Comparison of ENCODE assay signal across 1 cellular context in the genomic region with DNA sequence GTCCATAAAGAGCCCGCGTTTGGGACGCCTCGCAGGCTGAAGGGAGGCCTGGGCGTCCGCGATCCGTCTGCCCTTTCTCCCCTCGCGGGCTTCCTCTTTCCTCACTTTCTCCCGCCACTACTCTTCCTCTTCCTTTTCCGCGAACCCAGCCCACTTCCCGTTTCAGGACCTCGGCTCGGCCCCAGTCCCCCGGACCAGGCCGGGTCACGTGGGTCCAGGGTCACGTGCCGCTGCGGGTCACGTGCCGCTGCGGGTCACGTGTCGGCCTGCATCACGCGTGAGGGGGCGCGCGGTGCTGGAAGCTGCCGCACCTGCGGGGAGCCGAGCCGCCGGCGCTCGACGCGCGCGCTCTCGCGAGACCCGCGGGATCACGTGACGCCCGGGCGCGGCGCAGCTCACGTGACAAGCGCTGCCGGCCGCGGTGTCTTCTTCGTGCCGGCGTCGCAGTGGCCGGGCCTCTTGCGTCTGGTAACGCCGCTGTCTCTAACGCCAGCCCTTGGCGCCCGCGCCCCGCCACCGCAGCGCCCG.
TF ChIP-seq lines count a peak whose summit lies in the region.

A gene with protein sequence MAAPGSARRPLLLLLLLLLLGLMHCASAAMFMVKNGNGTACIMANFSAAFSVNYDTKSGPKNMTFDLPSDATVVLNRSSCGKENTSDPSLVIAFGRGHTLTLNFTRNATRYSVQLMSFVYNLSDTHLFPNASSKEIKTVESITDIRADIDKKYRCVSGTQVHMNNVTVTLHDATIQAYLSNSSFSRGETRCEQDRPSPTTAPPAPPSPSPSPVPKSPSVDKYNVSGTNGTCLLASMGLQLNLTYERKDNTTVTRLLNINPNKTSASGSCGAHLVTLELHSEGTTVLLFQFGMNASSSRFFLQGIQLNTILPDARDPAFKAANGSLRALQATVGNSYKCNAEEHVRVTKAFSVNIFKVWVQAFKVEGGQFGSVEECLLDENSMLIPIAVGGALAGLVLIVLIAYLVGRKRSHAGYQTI (plus strand): TSS at position 398 of the 528 bp plus-strand sequence. CDS start 196 bp downstream, outside the sequence.

TF ChIP-seq in WTC11, 78 proteins besides CTCF, POLR2A, EP300 and RAD21 (continued from another document and continues in another):
- TF ChIP-seq, protein P1, sequence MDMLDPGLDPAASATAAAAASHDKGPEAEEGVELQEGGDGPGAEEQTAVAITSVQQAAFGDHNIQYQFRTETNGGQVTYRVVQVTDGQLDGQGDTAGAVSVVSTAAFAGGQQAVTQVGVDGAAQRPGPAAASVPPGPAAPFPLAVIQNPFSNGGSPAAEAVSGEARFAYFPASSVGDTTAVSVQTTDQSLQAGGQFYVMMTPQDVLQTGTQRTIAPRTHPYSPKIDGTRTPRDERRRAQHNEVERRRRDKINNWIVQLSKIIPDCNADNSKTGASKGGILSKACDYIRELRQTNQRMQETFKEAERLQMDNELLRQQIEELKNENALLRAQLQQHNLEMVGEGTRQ (CRISPR knock-in tag; IDR thresholded peaks at IDR 0.05): peak; percentile 100
- TF ChIP-seq ELF4 (CRISPR knock-in tag; IDR thresholded peaks at IDR 0.05; ENCODE audit: low read depth) (peak; percentile 91), KAT7 (CRISPR knock-in tag; IDR thresholded peaks at IDR 0.05; ENCODE audit: borderline replicate concordance) (peak; percentile 93), MXD4 (CRISPR knock-in tag; IDR thresholded peaks at IDR 0.05; ENCODE audit: borderline replicate concordance) (no peak), TP53 (CRISPR knock-in tag; IDR thresholded peaks at IDR 0.05) (peak; percentile 98), ZNF317 (CRISPR knock-in tag; IDR thresholded peaks at IDR 0.05; ENCODE audit: borderline replicate concordance, low read depth) (peak; percentile 84), FOXK1 (CRISPR knock-in tag; IDR thresholded peaks at IDR 0.05) (peak; percentile 99), FOXP1 (CRISPR knock-in tag; IDR thresholded peaks at IDR 0.05; ENCODE audit: borderline replicate concordance) (peak; percentile 100), MYBL2 (CRISPR knock-in tag; IDR thresholded peaks at IDR 0.05) (peak; percentile 98), ESRRA (CRISPR knock-in tag; IDR thresholded peaks at IDR 0.05; ENCODE audit: borderline replicate concordance) (peak; percentile 99), RELA (CRISPR knock-in tag; IDR thresholded peaks at IDR 0.05; ENCODE audit: borderline replicate concordance) (peak; percentile 98), CREB1 (CRISPR knock-in tag; IDR thresholded peaks at IDR 0.05) (peak; percentile 91), SP1 (CRISPR knock-in tag; conservative IDR thresholded peaks at IDR 0.05) (peak; percentile 98), HMGA2 (CRISPR knock-in tag; IDR thresholded peaks at IDR 0.05) (no peak), TEAD1 (CRISPR knock-in tag; IDR thresholded peaks at IDR 0.05) (peak; percentile 99), ZNF423 (CRISPR knock-in tag; IDR thresholded peaks at IDR 0.05) (no peak), SOX15 (CRISPR knock-in tag; IDR thresholded peaks at IDR 0.05) (no peak), ZNF232 (CRISPR knock-in tag; IDR thresholded peaks at IDR 0.05) (peak; percentile 96), JUN (CRISPR knock-in tag; IDR thresholded peaks at IDR 0.05) (peak; percentile 95), EMX1 (CRISPR knock-in tag; IDR thresholded peaks at IDR 0.05) (0 out of 2 replicates have a peak, but pooled peaks have one; percentile 49), NFYB (CRISPR knock-in tag; conservative IDR thresholded peaks at IDR 0.05; ENCODE audit: low read depth) (peak; percentile 60), CBFB (CRISPR knock-in tag; IDR thresholded peaks at IDR 0.05; ENCODE audit: low read depth) (peak; percentile 99), ZNF121 (CRISPR knock-in tag; IDR thresholded peaks at IDR 0.05) (peak; percentile 83; the same call in 1 of the 2 replicates), RORB (CRISPR knock-in tag; IDR thresholded peaks at IDR 0.05) (no peak)
- TF ChIP-seq, protein P2, sequence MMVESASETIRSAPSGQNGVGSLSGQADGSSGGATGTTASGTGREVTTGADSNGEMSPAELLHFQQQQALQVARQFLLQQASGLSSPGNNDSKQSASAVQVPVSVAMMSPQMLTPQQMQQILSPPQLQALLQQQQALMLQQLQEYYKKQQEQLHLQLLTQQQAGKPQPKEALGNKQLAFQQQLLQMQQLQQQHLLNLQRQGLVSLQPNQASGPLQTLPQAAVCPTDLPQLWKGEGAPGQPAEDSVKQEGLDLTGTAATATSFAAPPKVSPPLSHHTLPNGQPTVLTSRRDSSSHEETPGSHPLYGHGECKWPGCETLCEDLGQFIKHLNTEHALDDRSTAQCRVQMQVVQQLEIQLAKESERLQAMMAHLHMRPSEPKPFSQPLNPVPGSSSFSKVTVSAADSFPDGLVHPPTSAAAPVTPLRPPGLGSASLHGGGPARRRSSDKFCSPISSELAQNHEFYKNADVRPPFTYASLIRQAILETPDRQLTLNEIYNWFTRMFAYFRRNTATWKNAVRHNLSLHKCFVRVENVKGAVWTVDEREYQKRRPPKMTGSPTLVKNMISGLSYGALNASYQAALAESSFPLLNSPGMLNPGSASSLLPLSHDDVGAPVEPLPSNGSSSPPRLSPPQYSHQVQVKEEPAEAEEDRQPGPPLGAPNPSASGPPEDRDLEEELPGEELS (CRISPR knock-in tag; IDR thresholded peaks at IDR 0.05): peak; percentile 99
- TF ChIP-seq, protein P3, sequence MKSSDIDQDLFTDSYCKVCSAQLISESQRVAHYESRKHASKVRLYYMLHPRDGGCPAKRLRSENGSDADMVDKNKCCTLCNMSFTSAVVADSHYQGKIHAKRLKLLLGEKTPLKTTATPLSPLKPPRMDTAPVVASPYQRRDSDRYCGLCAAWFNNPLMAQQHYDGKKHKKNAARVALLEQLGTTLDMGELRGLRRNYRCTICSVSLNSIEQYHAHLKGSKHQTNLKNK (CRISPR knock-in tag; IDR thresholded peaks at IDR 0.05): no peak
- TF ChIP-seq, protein P4, sequence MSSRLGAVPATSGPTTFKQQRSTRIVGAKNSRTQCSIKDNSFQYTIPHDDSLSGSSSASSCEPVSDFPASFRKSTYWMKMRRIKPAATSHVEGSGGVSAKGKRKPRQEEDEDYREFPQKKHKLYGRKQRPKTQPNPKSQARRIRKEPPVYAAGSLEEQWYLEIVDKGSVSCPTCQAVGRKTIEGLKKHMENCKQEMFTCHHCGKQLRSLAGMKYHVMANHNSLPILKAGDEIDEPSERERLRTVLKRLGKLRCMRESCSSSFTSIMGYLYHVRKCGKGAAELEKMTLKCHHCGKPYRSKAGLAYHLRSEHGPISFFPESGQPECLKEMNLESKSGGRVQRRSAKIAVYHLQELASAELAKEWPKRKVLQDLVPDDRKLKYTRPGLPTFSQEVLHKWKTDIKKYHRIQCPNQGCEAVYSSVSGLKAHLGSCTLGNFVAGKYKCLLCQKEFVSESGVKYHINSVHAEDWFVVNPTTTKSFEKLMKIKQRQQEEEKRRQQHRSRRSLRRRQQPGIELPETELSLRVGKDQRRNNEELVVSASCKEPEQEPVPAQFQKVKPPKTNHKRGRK (CRISPR knock-in tag; IDR thresholded peaks at IDR 0.05; ENCODE audit: borderline replicate concordance): peak; percentile 100
- TF ChIP-seq, protein P5, sequence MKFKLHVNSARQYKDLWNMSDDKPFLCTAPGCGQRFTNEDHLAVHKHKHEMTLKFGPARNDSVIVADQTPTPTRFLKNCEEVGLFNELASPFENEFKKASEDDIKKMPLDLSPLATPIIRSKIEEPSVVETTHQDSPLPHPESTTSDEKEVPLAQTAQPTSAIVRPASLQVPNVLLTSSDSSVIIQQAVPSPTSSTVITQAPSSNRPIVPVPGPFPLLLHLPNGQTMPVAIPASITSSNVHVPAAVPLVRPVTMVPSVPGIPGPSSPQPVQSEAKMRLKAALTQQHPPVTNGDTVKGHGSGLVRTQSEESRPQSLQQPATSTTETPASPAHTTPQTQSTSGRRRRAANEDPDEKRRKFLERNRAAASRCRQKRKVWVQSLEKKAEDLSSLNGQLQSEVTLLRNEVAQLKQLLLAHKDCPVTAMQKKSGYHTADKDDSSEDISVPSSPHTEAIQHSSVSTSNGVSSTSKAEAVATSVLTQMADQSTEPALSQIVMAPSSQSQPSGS (CRISPR knock-in tag; IDR thresholded peaks at IDR 0.05; ENCODE audit: borderline replicate concordance, low read depth): peak; percentile 95
- TF ChIP-seq, protein P6, sequence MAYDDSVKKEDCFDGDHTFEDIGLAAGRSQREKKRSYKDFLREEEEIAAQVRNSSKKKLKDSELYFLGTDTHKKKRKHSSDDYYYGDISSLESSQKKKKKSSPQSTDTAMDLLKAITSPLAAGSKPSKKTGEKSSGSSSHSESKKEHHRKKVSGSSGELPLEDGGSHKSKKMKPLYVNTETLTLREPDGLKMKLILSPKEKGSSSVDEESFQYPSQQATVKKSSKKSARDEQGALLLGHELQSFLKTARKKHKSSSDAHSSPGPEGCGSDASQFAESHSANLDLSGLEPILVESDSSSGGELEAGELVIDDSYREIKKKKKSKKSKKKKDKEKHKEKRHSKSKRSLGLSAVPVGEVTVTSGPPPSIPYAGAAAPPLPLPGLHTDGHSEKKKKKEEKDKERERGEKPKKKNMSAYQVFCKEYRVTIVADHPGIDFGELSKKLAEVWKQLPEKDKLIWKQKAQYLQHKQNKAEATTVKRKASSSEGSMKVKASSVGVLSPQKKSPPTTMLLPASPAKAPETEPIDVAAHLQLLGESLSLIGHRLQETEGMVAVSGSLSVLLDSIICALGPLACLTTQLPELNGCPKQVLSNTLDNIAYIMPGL (CRISPR knock-in tag; IDR thresholded peaks at IDR 0.05): peak; percentile 88
- TF ChIP-seq, protein P7, sequence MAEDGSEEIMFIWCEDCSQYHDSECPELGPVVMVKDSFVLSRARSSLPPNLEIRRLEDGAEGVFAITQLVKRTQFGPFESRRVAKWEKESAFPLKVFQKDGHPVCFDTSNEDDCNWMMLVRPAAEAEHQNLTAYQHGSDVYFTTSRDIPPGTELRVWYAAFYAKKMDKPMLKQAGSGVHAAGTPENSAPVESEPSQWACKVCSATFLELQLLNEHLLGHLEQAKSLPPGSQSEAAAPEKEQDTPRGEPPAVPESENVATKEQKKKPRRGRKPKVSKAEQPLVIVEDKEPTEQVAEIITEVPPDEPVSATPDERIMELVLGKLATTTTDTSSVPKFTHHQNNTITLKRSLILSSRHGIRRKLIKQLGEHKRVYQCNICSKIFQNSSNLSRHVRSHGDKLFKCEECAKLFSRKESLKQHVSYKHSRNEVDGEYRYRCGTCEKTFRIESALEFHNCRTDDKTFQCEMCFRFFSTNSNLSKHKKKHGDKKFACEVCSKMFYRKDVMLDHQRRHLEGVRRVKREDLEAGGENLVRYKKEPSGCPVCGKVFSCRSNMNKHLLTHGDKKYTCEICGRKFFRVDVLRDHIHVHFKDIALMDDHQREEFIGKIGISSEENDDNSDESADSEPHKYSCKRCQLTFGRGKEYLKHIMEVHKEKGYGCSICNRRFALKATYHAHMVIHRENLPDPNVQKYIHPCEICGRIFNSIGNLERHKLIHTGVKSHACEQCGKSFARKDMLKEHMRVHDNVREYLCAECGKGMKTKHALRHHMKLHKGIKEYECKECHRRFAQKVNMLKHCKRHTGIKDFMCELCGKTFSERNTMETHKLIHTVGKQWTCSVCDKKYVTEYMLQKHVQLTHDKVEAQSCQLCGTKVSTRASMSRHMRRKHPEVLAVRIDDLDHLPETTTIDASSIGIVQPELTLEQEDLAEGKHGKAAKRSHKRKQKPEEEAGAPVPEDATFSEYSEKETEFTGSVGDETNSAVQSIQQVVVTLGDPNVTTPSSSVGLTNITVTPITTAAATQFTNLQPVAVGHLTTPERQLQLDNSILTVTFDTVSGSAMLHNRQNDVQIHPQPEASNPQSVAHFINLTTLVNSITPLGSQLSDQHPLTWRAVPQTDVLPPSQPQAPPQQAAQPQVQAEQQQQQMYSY (CRISPR knock-in tag; IDR thresholded peaks at IDR 0.05): peak; percentile 80
- TF ChIP-seq, protein P8, sequence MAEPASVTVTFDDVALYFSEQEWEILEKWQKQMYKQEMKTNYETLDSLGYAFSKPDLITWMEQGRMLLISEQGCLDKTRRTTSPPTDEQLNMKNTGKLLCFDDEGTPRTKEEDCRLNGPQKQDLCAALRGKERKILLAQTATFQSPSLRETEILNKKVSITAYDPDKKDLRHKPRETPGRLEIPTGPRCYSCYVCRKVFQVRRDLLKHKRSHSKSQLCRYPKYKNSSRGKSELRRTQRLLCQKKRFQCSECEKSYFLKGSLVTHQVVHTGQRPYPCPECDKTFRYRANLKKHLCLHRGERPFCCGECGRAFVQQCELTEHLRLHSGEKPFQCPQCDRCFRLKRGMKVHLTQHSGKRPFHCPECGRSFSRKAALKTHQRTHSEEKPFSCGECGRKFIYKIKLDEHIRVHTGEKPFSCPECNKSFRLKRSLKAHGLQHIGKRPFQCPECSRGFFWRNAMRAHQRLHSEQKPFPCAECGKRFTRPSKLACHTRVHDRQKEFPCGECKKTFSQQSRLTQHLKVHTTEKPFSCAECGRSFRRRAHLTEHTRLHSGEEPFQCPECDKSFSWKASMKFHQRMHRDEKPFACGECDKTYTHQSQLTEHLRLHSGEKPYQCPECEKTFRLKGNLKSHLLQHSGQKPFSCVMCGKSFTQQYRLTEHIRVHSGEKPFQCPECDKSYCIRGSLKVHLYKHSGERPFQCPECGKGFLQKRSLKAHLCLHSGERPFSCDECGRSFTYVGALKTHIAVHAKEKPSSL (CRISPR knock-in tag; conservative IDR thresholded peaks at IDR 0.05): no peak
- TF ChIP-seq, protein P9, sequence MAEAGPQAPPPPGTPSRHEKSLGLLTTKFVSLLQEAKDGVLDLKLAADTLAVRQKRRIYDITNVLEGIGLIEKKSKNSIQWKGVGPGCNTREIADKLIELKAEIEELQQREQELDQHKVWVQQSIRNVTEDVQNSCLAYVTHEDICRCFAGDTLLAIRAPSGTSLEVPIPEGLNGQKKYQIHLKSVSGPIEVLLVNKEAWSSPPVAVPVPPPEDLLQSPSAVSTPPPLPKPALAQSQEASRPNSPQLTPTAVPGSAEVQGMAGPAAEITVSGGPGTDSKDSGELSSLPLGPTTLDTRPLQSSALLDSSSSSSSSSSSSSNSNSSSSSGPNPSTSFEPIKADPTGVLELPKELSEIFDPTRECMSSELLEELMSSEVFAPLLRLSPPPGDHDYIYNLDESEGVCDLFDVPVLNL (CRISPR knock-in tag; IDR thresholded peaks at IDR 0.05; ENCODE audit: borderline replicate concordance, low read depth): peak; percentile 95
- TF ChIP-seq, protein P10, sequence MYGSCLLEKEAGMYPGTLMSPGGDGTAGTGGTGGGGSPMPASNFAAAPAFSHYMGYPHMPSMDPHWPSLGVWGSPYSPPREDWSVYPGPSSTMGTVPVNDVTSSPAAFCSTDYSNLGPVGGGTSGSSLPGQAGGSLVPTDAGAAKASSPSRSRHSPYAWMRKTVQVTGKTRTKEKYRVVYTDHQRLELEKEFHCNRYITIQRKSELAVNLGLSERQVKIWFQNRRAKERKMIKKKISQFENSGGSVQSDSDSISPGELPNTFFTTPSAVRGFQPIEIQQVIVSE (CRISPR knock-in tag; IDR thresholded peaks at IDR 0.05; ENCODE audit: borderline replicate concordance): no peak
- TF ChIP-seq, protein P11, sequence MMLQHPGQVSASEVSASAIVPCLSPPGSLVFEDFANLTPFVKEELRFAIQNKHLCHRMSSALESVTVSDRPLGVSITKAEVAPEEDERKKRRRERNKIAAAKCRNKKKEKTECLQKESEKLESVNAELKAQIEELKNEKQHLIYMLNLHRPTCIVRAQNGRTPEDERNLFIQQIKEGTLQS (CRISPR knock-in tag; conservative IDR thresholded peaks at IDR 0.05): peak; percentile 98
